ENCODE assay signal across 28 cellular contexts in the genomic region with DNA sequence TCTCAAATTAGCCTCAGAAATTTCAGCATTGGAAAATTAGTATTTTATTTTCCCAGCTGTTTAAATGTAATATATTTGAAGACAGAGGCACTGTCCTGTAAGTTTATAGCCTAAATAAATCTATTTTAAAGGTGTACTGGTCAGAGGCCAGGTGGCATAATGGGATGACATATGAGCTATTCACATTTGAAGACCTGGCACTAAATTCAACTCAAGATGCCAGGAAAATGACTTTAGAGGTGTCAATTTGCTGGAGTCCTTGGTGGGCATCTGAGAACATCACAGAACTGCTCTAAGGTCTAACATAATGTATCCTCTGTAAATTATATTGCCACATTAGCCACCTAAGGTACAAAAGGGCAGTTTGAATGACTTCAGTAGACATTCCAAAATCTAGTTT.
"Had no signal": no experiment of that assay in that cellular context is flagged by ENCODE, and none has a peak within 500 bp of the region (broad histone marks: within the 10 kb centered on the region; RNA-seq: fewer than 3 reads in every experiment).

No MANE protein-coding gene starts in this region.

- H3K36me3 ChIP-seq: adrenal gland, WERI-Rb-1 had no signal

- H3K4me1 ChIP-seq: body of pancreas had no signal

- H3K27ac ChIP-seq: adrenal gland, body of pancreas, coronary artery, dorsolateral prefrontal cortex, WERI-Rb-1 had no signal

- DNase-seq: activated B cell treated with CpG ODN at 0.5 μM for 24 hours; activated CD4-positive, alpha-beta memory T cell treated with anti-CD3 and anti-CD28 coated beads for 36 hours; activated CD4-positive, alpha-beta T cell treated with anti-CD3 and anti-CD28 coated beads, Interleukin-2, amount 10 ng/mL, durations not matched to agents 24 days and 14 days; activated CD8-positive, alpha-beta memory T cell treated with anti-CD3 and anti-CD28 coated beads, Interleukin-2, amount 10 ng/mL, durations not matched to agents 7 days and 5 days; activated CD8-positive, alpha-beta memory T cell treated with anti-CD3 and anti-CD28 coated beads, Interleukin-2, amount 50 U/mL, for 4 hours; activated CD8-positive, alpha-beta T cell treated with anti-CD3 and anti-CD28 coated beads, Interleukin-2, amount 10 ng/mL, durations not matched to agents 7 days and 5 days; activated effector memory CD4-positive, alpha-beta T cell treated with anti-CD3 and anti-CD28 coated beads, Interleukin-2, amount 50 U/mL, for 16 hours; activated naive CD4-positive, alpha-beta T cell treated with anti-CD3 and anti-CD28 coated beads for 36 hours; activated naive CD8-positive, alpha-beta T cell treated with anti-CD3 and anti-CD28 coated beads for 36 hours; activated naive CD8-positive, alpha-beta T cell treated with anti-CD3 and anti-CD28 coated beads, Interleukin-2, amount 50 U/mL, for 24 hours; activated T-cell treated with anti-CD3 and anti-CD28 coated beads, Interleukin-2, amount 50 U/mL, for 1 hour; activated T-cell treated with anti-CD3 and anti-CD28 coated beads, Interleukin-2, amount 50 U/mL, for 48 hours; adrenal gland; amygdala; aorta; body of pancreas; cerebellar nuclear complex; dorsolateral prefrontal cortex; effector memory CD4-positive, alpha-beta T cell; endodermal cell; foreskin fibroblast; head of caudate nucleus; T-helper 17 cell; T1000; WERI-Rb-1 had no signal

- ATAC-seq: activated CD4-positive, CD25-positive, alpha-beta regulatory T cell treated with anti-CD3 and anti-CD28 coated beads, Interleukin-2, amount 50 U/mL, for 24 hours; activated CD8-positive, alpha-beta memory T cell treated with anti-CD3 and anti-CD28 coated beads, Interleukin-2, amount 10 ng/mL, durations not matched to agents 7 days and 5 days; activated CD8-positive, alpha-beta T cell treated with anti-CD3 and anti-CD28 coated beads, Interleukin-2, amount 10 ng/mL, durations not matched to agents 7 days and 5 days; activated naive CD8-positive, alpha-beta T cell treated with anti-CD3 and anti-CD28 coated beads, Interleukin-2, amount 50 U/mL, for 24 hours; body of pancreas; esophagus mucosa; T-helper 17 cell had no signal

- H3K4me3 ChIP-seq: adrenal gland, body of pancreas, coronary artery, dorsolateral prefrontal cortex had no signal

- H3K9me3 ChIP-seq: adrenal gland, body of pancreas had no signal

- H3K27me3 ChIP-seq: adrenal gland, body of pancreas, dorsolateral prefrontal cortex had no signal
